ENCODE assay signal across 18 cellular contexts in the genomic region with DNA sequence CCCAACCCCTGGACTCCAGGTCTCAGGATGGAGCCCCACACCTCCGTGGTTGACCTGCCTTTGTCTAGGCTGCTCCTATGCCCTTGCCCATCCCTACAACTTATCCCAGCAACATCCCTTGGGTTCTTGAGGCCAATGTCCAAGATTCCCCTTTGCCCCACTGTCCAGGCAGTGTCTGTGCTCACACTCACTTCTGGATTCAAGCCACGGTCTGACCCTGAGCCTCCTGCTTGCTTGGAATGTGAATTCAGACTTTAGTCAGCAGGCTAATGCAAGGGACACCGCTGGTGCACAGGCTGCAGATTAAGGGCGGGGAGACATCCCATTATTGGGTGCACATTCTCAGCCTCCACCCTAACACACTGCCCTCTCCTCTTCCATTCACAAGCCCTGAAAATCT.
A peak's percentile ranks its signal among the peaks of the same experiment; 100 is the strongest.
DNase-seq lines count a peak whose midpoint lies in the region; ATAC-seq and TF ChIP-seq lines count a peak whose summit lies in the region.
"Had no signal": no experiment of that assay in that cellular context is flagged by ENCODE, and none has a peak within 500 bp of the region (broad histone marks: within the 10 kb centered on the region; RNA-seq: fewer than 3 reads in every experiment).

No MANE protein-coding gene starts in this region.

- POLR2A ChIA-PET in activated CD4-positive, alpha-beta T cell treated with anti-CD3 and anti-CD28 coated beads for 36 hours (lab: Charles Lee) = no interaction called here

- H3K36me3 ChIP-seq in GM23248 (ENCODE audit: low read depth) (no peaks in the 10 kb centered on the region), testis (ENCODE audit: low read depth, missing control alignments) (no peaks in the 10 kb centered on the region)
- H3K36me3 ChIP-seq: HAP-1 had no signal

- H3K9me3 ChIP-seq in GM23248 (ENCODE audit: low read depth) (no peaks in the 10 kb centered on the region), testis (no peaks in the 10 kb centered on the region)
- H3K9me3 ChIP-seq: A549, HAP-1 had no signal

- H3K4me1 ChIP-seq in GM23248 (ENCODE audit: insufficient read depth) (peaks cover 50% of the 10 kb centered on the region), testis (peaks cover 7% of the 10 kb centered on the region)
- H3K4me1 ChIP-seq: A549, HAP-1 had no signal

- peak overlapping the region; percentile 29 for H3K4me2 ChIP-seq in GM23248 (ENCODE audit: unreplicated experiment)
- H3K4me2 ChIP-seq: A549 had no signal

- no peak for TF ChIP-seq POLR2A in testis (IDR thresholded peaks at IDR 0.05)

- CTCF ChIA-PET in activated CD4-positive, alpha-beta T cell treated with anti-CD3 and anti-CD28 coated beads for 36 hours (lab: Charles Lee) = no interaction called here

- in situ Hi-C loops in GM23248 (cut with MboI) = no loop called here

- no peak overlapping the region for H3K27ac Mint-ChIP-seq in activated CD4-positive, alpha-beta T cell treated with anti-CD3 and anti-CD28 coated beads for 36 hours
- H3K27ac Mint-ChIP-seq: CD14-positive monocyte had no signal

- no peaks in the 10 kb centered on the region for H3K4me1 Mint-ChIP-seq in activated CD4-positive, alpha-beta T cell treated with anti-CD3 and anti-CD28 coated beads for 36 hours
- H3K4me1 Mint-ChIP-seq: CD14-positive monocyte had no signal

- H3K9ac ChIP-seq in GM23248 = no peak overlapping the region

- H3K4me3 Mint-ChIP-seq in activated CD4-positive, alpha-beta T cell treated with anti-CD3 and anti-CD28 coated beads for 36 hours = no peak overlapping the region
- H3K4me3 Mint-ChIP-seq: CD14-positive monocyte had no signal

- peak overlapping the region; percentile 71; the same call in 1 of the 2 replicates for H3K27ac ChIP-seq in GM23248
- no peak overlapping the region for H3K27ac ChIP-seq in testis
- H3K27ac ChIP-seq: A549, HL-60, SK-N-MC had no signal

- no peaks in the 10 kb centered on the region for H3K27me3 Mint-ChIP-seq in activated CD4-positive, alpha-beta T cell treated with anti-CD3 and anti-CD28 coated beads for 36 hours

- H3K4me3 ChIP-seq in GM23248 (no peak overlapping the region), testis (no peak overlapping the region)
- H3K4me3 ChIP-seq: A549, HAP-1, SK-N-MC had no signal

- no peaks in the 10 kb centered on the region for H3K79me2 ChIP-seq in GM23248 (ENCODE audit: insufficient read depth)

- peak; percentile 34 for DNase-seq in GM23248
- peak; percentile 56 for DNase-seq in amniotic epithelial cell (ENCODE audit: low read depth)
- DNase-seq in kidney tubule cell (ENCODE audit: low spot score) = peak; percentile 25
- DNase-seq in testis = peak; percentile 16
- no peak for DNase-seq in AG08396 (ENCODE audit: low spot score)
- DNase-seq in activated CD4-positive, alpha-beta T cell treated with anti-CD3 and anti-CD28 coated beads for 36 hours = no peak
- DNase-seq in stimulated activated CD4-positive, alpha-beta T cell treated with anti-CD3 and anti-CD28 coated beads, Interleukin-12 subunit alpha, Interleukin-12 subunit beta, amount 100 ng/mL, for 4 hours = no peak
- DNase-seq: AML-193, NCI-H1048, NCI-H146, NCI-H226, NCI-H524 treated with DMSO at 0.1 percent for 48 hours, Right ventricle myocardium superior had no signal

- no peak for TF ChIP-seq CTCF in testis (IDR thresholded peaks at IDR 0.05)

- WGBS in GM23248 (ENCODE audit: low coverage in 1 of 2, low lambda C conversion rate in 2 of 2, missing lambda C conversion rate in 2 of 2), 2 experiments = 67 to 72% methylated on average over 4 of the region's 4 CpGs
- 74 to 76% methylated on average over 4 of the region's 4 CpGs for WGBS in testis, 2 donors

- no peak for ATAC-seq in activated CD4-positive, alpha-beta T cell treated with anti-CD3 and anti-CD28 coated beads for 36 hours
- ATAC-seq: A549 had no signal

- H3K9me3 Mint-ChIP-seq in activated CD4-positive, alpha-beta T cell treated with anti-CD3 and anti-CD28 coated beads for 36 hours (ENCODE audit: low read depth) = peaks cover 3% of the 10 kb centered on the region

- H3K36me3 Mint-ChIP-seq in activated CD4-positive, alpha-beta T cell treated with anti-CD3 and anti-CD28 coated beads for 36 hours (ENCODE audit: low read depth) = no peaks in the 10 kb centered on the region
- H3K36me3 Mint-ChIP-seq: CD14-positive monocyte had no signal

- intact Hi-C loops in testis (cut with DNase I; ENCODE audit: low total_unique reads) = no loop called here
- intact Hi-C loops in activated CD4-positive, alpha-beta T cell treated with anti-CD3 and anti-CD28 coated beads for 36 hours (cut with DNase I, micrococcal nuclease) = no loop called here

- H2AFZ ChIP-seq in GM23248 = no peak overlapping the region

- H3K27me3 ChIP-seq in GM23248 (replicated peaks; ENCODE audit: insufficient read depth) (no peaks in the 10 kb centered on the region), testis (no peaks in the 10 kb centered on the region)

- H4K20me1 ChIP-seq in GM23248 (ENCODE audit: insufficient read depth) = no peaks in the 10 kb centered on the region

- H3K9me2 ChIP-seq in GM23248 (ENCODE audit: insufficient read depth) = no peaks in the 10 kb centered on the region

- peaks cover 47% of the 10 kb centered on the region for H3F3A ChIP-seq in GM23248 (ENCODE audit: insufficient read depth)

Comparison
In these comparisons a context has a peak if more than half of its experiments do, and no peak if none do; other contexts are left out.
1. DNase-seq: peak in GM23248 (single experiment), amniotic epithelial cell (single experiment), kidney tubule cell (single experiment) and testis (single experiment); none in AG08396 (single experiment), activated CD4-positive, alpha-beta T cell treated with anti-CD3 and anti-CD28 coated beads for 36 hours (single experiment) and stimulated activated CD4-positive, alpha-beta T cell treated with anti-CD3 and anti-CD28 coated beads, Interleukin-12 subunit alpha, Interleukin-12 subunit beta, amount 100 ng/mL, for 4 hours (single experiment).